Comparison of ENCODE assay signal across 9 cellular contexts in the genomic region with DNA sequence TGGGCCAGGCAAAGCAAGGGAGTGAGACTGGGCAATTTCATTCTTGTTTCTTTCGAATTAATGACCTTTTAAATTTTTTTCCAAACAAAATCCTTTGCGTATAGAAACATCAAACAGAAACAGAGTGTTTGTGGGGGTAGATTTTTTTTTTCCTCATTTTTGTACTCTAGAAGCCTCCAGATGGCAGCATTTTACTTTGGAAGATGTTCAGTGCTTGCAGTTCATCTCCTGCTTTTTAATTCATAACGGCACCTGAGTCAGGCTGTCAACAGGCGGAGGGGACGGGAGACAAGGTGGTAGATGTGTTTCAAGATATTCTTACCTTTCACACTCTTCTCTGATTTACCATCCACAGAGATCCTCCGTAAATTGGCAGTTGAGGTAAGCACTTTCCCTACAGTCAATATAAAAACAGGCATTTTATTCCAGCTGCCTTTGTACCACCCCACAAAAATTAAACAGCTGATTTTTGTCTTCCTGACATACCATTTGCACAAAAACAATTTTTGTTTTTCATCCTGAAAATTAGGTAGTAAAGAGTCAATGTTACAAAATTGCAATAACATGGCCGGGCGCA.
DNase-seq lines count a peak whose midpoint lies in the region; ATAC-seq and TF ChIP-seq lines count a peak whose summit lies in the region.
"Had no signal": no experiment of that assay in that cellular context is flagged by ENCODE, and none has a peak within 500 bp of the region (broad histone marks: within the 10 kb centered on the region; RNA-seq: fewer than 3 reads in every experiment).

No MANE protein-coding gene starts in this region.

- TF ChIP-seq CTCF in DOHH2 (IDR thresholded peaks at IDR 0.05; ENCODE audit: low read depth, low read length, poor library complexity, severe bottlenecking) (peak; percentile 33), glutamatergic neuron (IDR thresholded peaks at IDR 0.05; ENCODE audit: partially characterized antibody, unreplicated experiment) (no peak)

- no peaks in the 10 kb centered on the region for H3K9me3 ChIP-seq in DOHH2 (ENCODE audit: control insufficient read depth, insufficient read depth, low read length)
- H3K9me3 ChIP-seq in skeletal muscle satellite cell (replicated peaks; ENCODE audit: low read length) = no peaks in the 10 kb centered on the region

- no peak overlapping the region for H3K4me3 Mint-ChIP-seq in activated T-cell treated with anti-CD3 and anti-CD28 coated beads, Interleukin-2, amount 50 U/mL, for 72 hours
- no peak overlapping the region for H3K4me3 Mint-ChIP-seq in glutamatergic neuron (ENCODE audit: unreplicated experiment)
- H3K4me3 Mint-ChIP-seq: naive thymus-derived CD4-positive, alpha-beta T cell had no signal

- no peak for ATAC-seq in activated T-cell treated with anti-CD3 and anti-CD28 coated beads, Interleukin-2, amount 50 U/mL, for 72 hours (replicated peaks in 1 of 2)
- ATAC-seq: naive thymus-derived CD4-positive, alpha-beta T cell had no signal

- no peak overlapping the region for H3K9ac ChIP-seq in skeletal muscle satellite cell (ENCODE audit: low read depth, low read length)

- H3K36me3 ChIP-seq in DOHH2 (ENCODE audit: control insufficient read depth, low read length) (no peaks in the 10 kb centered on the region), H7 (replicated peaks; ENCODE audit: control insufficient read depth, insufficient read depth, low read length) (no peaks in the 10 kb centered on the region), skeletal muscle satellite cell (ENCODE audit: insufficient read depth, low read length) (no peaks in the 10 kb centered on the region)

- no peaks in the 10 kb centered on the region for H3K27me3 ChIP-seq in DOHH2 (ENCODE audit: control insufficient read depth, low read length)
- no peaks in the 10 kb centered on the region for H3K27me3 ChIP-seq in H7 (ENCODE audit: control insufficient read depth, insufficient read depth, low read length)
- H3K27me3 ChIP-seq in skeletal muscle satellite cell (ENCODE audit: control insufficient read depth, insufficient read depth, low read length) = no peaks in the 10 kb centered on the region

- DNase-seq in H7 (peak; percentile 20), NCI-H748 (lab: John Stamatoyannopoulos, UW; ENCODE audit: unreplicated experiment) (peak; percentile 46), epithelial cell of prostate (ENCODE audit: low read depth, low spot score) (peak; percentile 8), glutamatergic neuron (no peak), COLO668 (lab: John Stamatoyannopoulos, UW; ENCODE audit: unreplicated experiment) (no peak)
- DNase-seq in activated T-cell treated with anti-CD3 and anti-CD28 coated beads, Interleukin-2, amount 50 U/mL, for 72 hours = no peak

- H3K4me1 ChIP-seq in DOHH2 (ENCODE audit: control insufficient read depth, low read length) (no peaks in the 10 kb centered on the region), skeletal muscle satellite cell (ENCODE audit: control insufficient read depth, insufficient read depth, low read length) (no peaks in the 10 kb centered on the region)

- H3K36me3 Mint-ChIP-seq in activated T-cell treated with anti-CD3 and anti-CD28 coated beads, Interleukin-2, amount 50 U/mL, for 72 hours (ENCODE audit: insufficient read depth in 2 of 2) = no peaks in the 10 kb centered on the region
- no peaks in the 10 kb centered on the region for H3K36me3 Mint-ChIP-seq in glutamatergic neuron (ENCODE audit: unreplicated experiment)
- H3K36me3 Mint-ChIP-seq: naive thymus-derived CD4-positive, alpha-beta T cell had no signal

- no peaks in the 10 kb centered on the region for H3K79me2 ChIP-seq in DOHH2 (ENCODE audit: control insufficient read depth, low read length)

- H3K27me3 Mint-ChIP-seq in activated T-cell treated with anti-CD3 and anti-CD28 coated beads, Interleukin-2, amount 50 U/mL, for 72 hours (ENCODE audit: low read depth) = peaks cover 8% of the 10 kb centered on the region
- peaks cover 2% of the 10 kb centered on the region for H3K27me3 Mint-ChIP-seq in glutamatergic neuron (ENCODE audit: unreplicated experiment)

- H3K4me2 ChIP-seq in DOHH2 (ENCODE audit: low read length) (no peak overlapping the region), skeletal muscle satellite cell (ENCODE audit: low read length) (peak overlapping the region; percentile 60)

- no peaks in the 10 kb centered on the region for H4K20me1 ChIP-seq in DOHH2 (ENCODE audit: control insufficient read depth, insufficient read depth, low read depth, low read length)

- no peak overlapping the region for H3K27ac Mint-ChIP-seq in activated T-cell treated with anti-CD3 and anti-CD28 coated beads, Interleukin-2, amount 50 U/mL, for 72 hours
- no peak overlapping the region for H3K27ac Mint-ChIP-seq in glutamatergic neuron (ENCODE audit: unreplicated experiment)
- H3K27ac Mint-ChIP-seq: naive thymus-derived CD4-positive, alpha-beta T cell had no signal

- H3K9me3 Mint-ChIP-seq in activated T-cell treated with anti-CD3 and anti-CD28 coated beads, Interleukin-2, amount 50 U/mL, for 72 hours = no peaks in the 10 kb centered on the region
- H3K9me3 Mint-ChIP-seq in glutamatergic neuron (ENCODE audit: unreplicated experiment) = no peaks in the 10 kb centered on the region

- H3K27ac ChIP-seq in DOHH2 (ENCODE audit: low read depth, low read length) = no peak overlapping the region
- H3K27ac ChIP-seq in epithelial cell of prostate = no peak overlapping the region

- H3F3A ChIP-seq in DOHH2 (ENCODE audit: control insufficient read depth, insufficient read depth) = no peaks in the 10 kb centered on the region

- H3K4me1 Mint-ChIP-seq in activated T-cell treated with anti-CD3 and anti-CD28 coated beads, Interleukin-2, amount 50 U/mL, for 72 hours (ENCODE audit: low read depth) = no peaks in the 10 kb centered on the region
- H3K4me1 Mint-ChIP-seq in glutamatergic neuron (ENCODE audit: low read depth, unreplicated experiment) = no peaks in the 10 kb centered on the region

- H3K4me3 ChIP-seq in DOHH2 (ENCODE audit: low read length) = no peak overlapping the region
- no peak overlapping the region for H3K4me3 ChIP-seq in H7 (ENCODE audit: insufficient read depth, low read depth, low read length)
- H3K4me3 ChIP-seq in skeletal muscle satellite cell (ENCODE audit: low read length) = peak overlapping the region; percentile 28

- H3K9me2 ChIP-seq in DOHH2 (replicated peaks; ENCODE audit: control insufficient read depth, low read length) = no peaks in the 10 kb centered on the region

Comparison
In these comparisons a context has a peak if more than half of its experiments do, and no peak if none do; other contexts are left out.
1. DNase-seq: peak in H7 (single experiment), NCI-H748 (single experiment) and epithelial cell of prostate (single experiment); none in activated T-cell treated with anti-CD3 and anti-CD28 coated beads, Interleukin-2, amount 50 U/mL, for 72 hours (0 of 2), glutamatergic neuron (single experiment) and COLO668 (single experiment).